In the genomic region with DNA sequence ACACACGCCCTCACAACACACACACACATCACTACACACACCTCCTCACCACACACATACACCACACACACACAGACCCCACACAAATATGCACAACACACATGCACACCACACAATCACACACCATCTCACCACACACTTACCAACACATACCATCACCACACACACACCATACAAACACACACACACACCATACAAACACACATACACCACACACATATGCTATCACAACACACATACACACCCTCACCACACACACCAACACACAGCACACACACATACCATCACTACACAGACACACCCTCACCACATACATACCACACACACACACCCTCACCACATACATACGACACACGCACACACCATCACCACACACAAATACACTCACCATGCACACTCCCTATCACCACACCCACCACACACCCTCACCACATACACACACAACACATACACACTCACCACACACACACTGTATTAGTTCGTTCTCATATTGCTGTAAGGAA, we compare ENCODE assay signal across 18 cellular contexts.
DNase-seq lines count a peak whose midpoint lies in the region; ATAC-seq, FAIRE-seq and TF ChIP-seq lines count a peak whose summit lies in the region.
"Had no signal": no experiment of that assay in that cellular context is flagged by ENCODE, and none has a peak within 500 bp of the region (broad histone marks: within the 10 kb centered on the region; RNA-seq: fewer than 3 reads in every experiment).

No MANE protein-coding gene starts in this region.

- peak overlapping the region; percentile 57 for H3K4ac ChIP-seq in H1 (replicated peaks; ENCODE audit: insufficient read length, low read depth, low read length)
- no peak overlapping the region for H3K4ac ChIP-seq in trophoblast cell (ENCODE audit: low read depth, low read length)

- H2BK12ac ChIP-seq in H1 (ENCODE audit: low read depth, low read length): peak overlapping the region; percentile 18; the same call in 1 of the 2 replicates
- H2BK12ac ChIP-seq in trophoblast cell (ENCODE audit: low read length): no peak overlapping the region

- H2BK20ac ChIP-seq in H1 (ENCODE audit: low read length): no peak overlapping the region

- peaks cover 24% of the 10 kb centered on the region for H3K23me2 ChIP-seq in H1 (ENCODE audit: low read depth, low read length)

- WGBS in H1 (ENCODE audit: extremely low coverage in 1 of 2, insufficient coverage in 1 of 2, insufficient read length in 1 of 2, insufficient replicate concordance in 2 of 2, low coverage in 1 of 2, low lambda C conversion rate in 2 of 2, missing lambda C conversion rate in 1 of 2), 2 experiments: 82 to 100% methylated on average over 3 to 4 of the region's 4 CpGs
- 100% methylated on average over 3 of the region's 4 CpGs for WGBS in trophoblast cell (ENCODE audit: extremely low coverage, insufficient coverage, insufficient read length)

- no peak overlapping the region for H2AFZ ChIP-seq in OCI-LY1 (ENCODE audit: low read length)
- H2AFZ ChIP-seq in H1 (ENCODE audit: low read length): no peak overlapping the region
- H2AFZ ChIP-seq in trophoblast cell (ENCODE audit: insufficient read depth, low read length, poor library complexity): no peak overlapping the region
- H2AFZ ChIP-seq: PC-9 had no signal

- no peak for TF ChIP-seq EP300 in H1 (IDR thresholded peaks at IDR 0.05; ENCODE audit: borderline replicate concordance in 1 of 2, low read depth in 2 of 2, low read length in 2 of 2)

- no peak overlapping the region for H3K4me3 ChIP-seq in HEK293 (ENCODE audit: low read depth, low read length)
- no peak overlapping the region for H3K4me3 ChIP-seq in OCI-LY1 (ENCODE audit: low read depth, low read length, poor library complexity, severe bottlenecking)
- no peak overlapping the region for H3K4me3 ChIP-seq in H1 (ENCODE audit: extremely low read depth in 1 of 4, insufficient read depth in 2 of 4, low read depth in 3 of 4, low read length in 4 of 4)
- peak overlapping the region; percentile 66 for H3K4me3 ChIP-seq in trophoblast cell (ENCODE audit: low read depth, low read length)
- H3K4me3 ChIP-seq: PC-9 had no signal

- no peak for ATAC-seq in GM19455 (IDR thresholded peaks at IDR 0.05; ENCODE audit: unreplicated experiment)

- H4K8ac ChIP-seq in H1 (ENCODE audit: extremely low read depth, insufficient read depth, low read length): no peak overlapping the region
- no peak overlapping the region for H4K8ac ChIP-seq in trophoblast cell (ENCODE audit: low read depth, low read length)

- H3K79me2 ChIP-seq in OCI-LY1 (ENCODE audit: insufficient read depth, low read length): no peaks in the 10 kb centered on the region
- no peaks in the 10 kb centered on the region for H3K79me2 ChIP-seq in H1 (ENCODE audit: control insufficient read depth in 1 of 2, insufficient read depth in 2 of 2, low read length in 2 of 2)
- no peaks in the 10 kb centered on the region for H3K79me2 ChIP-seq in trophoblast cell (ENCODE audit: control insufficient read depth, insufficient read depth, low read length, poor library complexity)

- H4K91ac ChIP-seq in H1 (replicated peaks; ENCODE audit: insufficient read length, low read length): peak overlapping the region; percentile 49
- no peak overlapping the region for H4K91ac ChIP-seq in trophoblast cell (ENCODE audit: low read depth, low read length)

- H3K4me2 ChIP-seq in OCI-LY1 (ENCODE audit: low read length) (no peak overlapping the region), H1 (ENCODE audit: insufficient read depth in 1 of 2, low read depth in 2 of 2, low read length in 2 of 2) (no peak overlapping the region), trophoblast cell (ENCODE audit: low read length) (no peak overlapping the region)
- H3K4me2 ChIP-seq: PC-9 had no signal

- TF ChIP-seq CTCF in HEK293 (tag by site-specific recombination; IDR thresholded peaks at IDR 0.05) (no peak), OCI-LY1 (IDR thresholded peaks at IDR 0.05; ENCODE audit: low read length) (0 out of 2 replicates have a peak, but pooled peaks have one; percentile 1), H1 (IDR thresholded peaks at IDR 0.05; ENCODE audit: control extremely low read depth in 1 of 3, insufficient read depth in 1 of 3, low read depth in 1 of 3, low read length in 3 of 3) (no peak)

- DNase-seq in H1 (ENCODE audit: low read depth in 1 of 2, low spot score in 2 of 2) (no peak), trophoblast cell (no peak), NOMO-1 treated with dmso at 0.1 percent for 144 hours (lab: John Stamatoyannopoulos, UW; ENCODE audit: unreplicated experiment) (no peak), COLO668 (lab: John Stamatoyannopoulos, UW; ENCODE audit: unreplicated experiment) (no peak)
- DNase-seq: ACHN; CD4-positive, alpha-beta T cell; EL; MV-4-11; NCI-H1694 treated with DMSO at 0.1 percent for 48 hours; NCI-H2107; NCI-H2227 treated with DMSO at 0.1 percent for 48 hours; NCI-H510A treated with DMSO at 0.1 percent for 48 hours; NCI-H774; PC-9; SIG-M5 had no signal

- peak overlapping the region; percentile 99 for H3K56ac ChIP-seq in H1 (replicated peaks; ENCODE audit: insufficient read length, low read depth, low read length)

- no peak for TF ChIP-seq POLR2A in H1 (IDR thresholded peaks at IDR 0.05; ENCODE audit: control extremely low read depth in 1 of 2, low read depth in 2 of 2, low read length in 2 of 2)

- H2BK120ac ChIP-seq in H1 (replicated peaks; ENCODE audit: low read depth, low read length) (no peak overlapping the region), trophoblast cell (ENCODE audit: insufficient read depth, low read length, poor library complexity) (no peak overlapping the region)

- H3K36me3 ChIP-seq in HEK293 (ENCODE audit: control insufficient read depth in 2 of 2, insufficient read depth in 1 of 2, low read length in 2 of 2): no peaks in the 10 kb centered on the region
- H3K36me3 ChIP-seq in OCI-LY1 (ENCODE audit: insufficient read depth, low read length): no peaks in the 10 kb centered on the region
- no peaks in the 10 kb centered on the region; a peak in 2 of 8 replicates for H3K36me3 ChIP-seq in H1 (ENCODE audit: control insufficient read depth in 2 of 4, insufficient read depth in 4 of 4, low read length in 3 of 4)
- peaks cover 0 to 2% of the 10 kb centered on the region in 2 experiments for H3K36me3 ChIP-seq in trophoblast cell (ENCODE audit: control insufficient read depth in 1 of 2, insufficient read depth in 2 of 2, low read length in 2 of 2)

- H2AK5ac ChIP-seq in H1 (ENCODE audit: low read depth, low read length) (peak overlapping the region; percentile 58; the same call in 1 of the 2 replicates), trophoblast cell (ENCODE audit: low read length) (no peak overlapping the region)

- TF ChIP-seq RAD21 in H1 (IDR thresholded peaks at IDR 0.05 in 1 of 2, conservative IDR thresholded peaks at IDR 0.05 in 1 of 2; ENCODE audit: low read depth in 2 of 2, low read length in 2 of 2): no peak

- H4K5ac ChIP-seq in H1 (ENCODE audit: insufficient read length, low read depth, low read length): no peak overlapping the region

- H4K12ac ChIP-seq in trophoblast cell (ENCODE audit: low read depth, low read length): no peak overlapping the region

- H3K14ac ChIP-seq in H1 (ENCODE audit: insufficient read length) (no peak overlapping the region), trophoblast cell (ENCODE audit: low read length) (no peak overlapping the region)

- H3K9me2 ChIP-seq in OCI-LY1 (ENCODE audit: low read depth, low read length): no peaks in the 10 kb centered on the region

- H3K9me3 ChIP-seq in HEK293 (ENCODE audit: control insufficient read depth, insufficient read depth, low read depth, low read length) (no peaks in the 10 kb centered on the region), OCI-LY1 (ENCODE audit: low read length) (no peaks in the 10 kb centered on the region), H1 (ENCODE audit: insufficient read depth in 2 of 2, low read depth in 1 of 2, low read length in 1 of 2) (peaks cover 10 to 15% of the 10 kb centered on the region in 2 experiments; a peak in 2 of 4 replicates), trophoblast cell (ENCODE audit: insufficient read depth, low read depth, low read length) (peaks cover 13% of the 10 kb centered on the region)

- no peaks in the 10 kb centered on the region for H3K27me3 ChIP-seq in OCI-LY1 (ENCODE audit: insufficient read depth, low read length)
- H3K27me3 ChIP-seq in H1 (replicated peaks in 1 of 4; ENCODE audit: control insufficient read depth in 3 of 4, extremely low read depth in 1 of 4, insufficient read depth in 3 of 4, low read length in 3 of 4): peaks cover 0 to 9% (median 5%) of the 10 kb centered on the region in 4 experiments; a peak in 6 of 7 replicates
- no peaks in the 10 kb centered on the region for H3K27me3 ChIP-seq in trophoblast cell (ENCODE audit: insufficient read depth, low read length)

- H3K79me1 ChIP-seq in H1 (ENCODE audit: low read depth, low read length): peaks cover 2% of the 10 kb centered on the region; the same call in 1 of the 2 replicates
- no peaks in the 10 kb centered on the region for H3K79me1 ChIP-seq in trophoblast cell (ENCODE audit: low read length)

- peak overlapping the region; percentile 93 for H2BK15ac ChIP-seq in H1 (ENCODE audit: low read length)

- H3K18ac ChIP-seq in H1 (ENCODE audit: extremely low read depth, low read length): no peak overlapping the region
- H3K18ac ChIP-seq in trophoblast cell (ENCODE audit: low read length): no peak overlapping the region

- no peaks in the 10 kb centered on the region for H3K4me1 ChIP-seq in HEK293 (ENCODE audit: control insufficient read depth, insufficient read depth, low read length)
- no peaks in the 10 kb centered on the region for H3K4me1 ChIP-seq in OCI-LY1 (ENCODE audit: insufficient read depth, low read length, severe bottlenecking)
- H3K4me1 ChIP-seq in H1 (replicated peaks in 1 of 4; ENCODE audit: control insufficient read depth in 3 of 4, insufficient read depth in 4 of 4, low read length in 3 of 4): peaks cover 0 to 10% (median 1%) of the 10 kb centered on the region in 4 experiments; a peak in 4 of 7 replicates
- H3K4me1 ChIP-seq in trophoblast cell (ENCODE audit: control insufficient read depth in 1 of 2, insufficient read depth in 2 of 2, low read length in 2 of 2): peaks cover 0 to 4% of the 10 kb centered on the region in 2 experiments

- no peak for FAIRE-seq in H1 (lab: Jason Lieb, UNC)

- H4K20me1 ChIP-seq in OCI-LY1 (ENCODE audit: insufficient read depth, low read length) (no peaks in the 10 kb centered on the region), H1 (replicated peaks in 1 of 2; ENCODE audit: control insufficient read depth in 1 of 2, insufficient read depth in 2 of 2, low read length in 2 of 2) (peaks cover 0 to 15% of the 10 kb centered on the region in 2 experiments)

- H3F3A ChIP-seq in OCI-LY1 (ENCODE audit: insufficient read depth, low read length): no peaks in the 10 kb centered on the region

- H3K23ac ChIP-seq in H1 (ENCODE audit: insufficient read length): no peak overlapping the region
- peak overlapping the region; percentile 89 for H3K23ac ChIP-seq in trophoblast cell (ENCODE audit: low read length)

- no peak overlapping the region for H3K27ac ChIP-seq in HEK293 (ENCODE audit: extremely low read depth, low read depth, low read length)
- H3K27ac ChIP-seq in OCI-LY1 (ENCODE audit: low read depth, low read length, poor library complexity, severe bottlenecking): no peak overlapping the region
- H3K27ac ChIP-seq in H1 (ENCODE audit: low read depth, low read length): no peak overlapping the region
- no peak overlapping the region for H3K27ac ChIP-seq in trophoblast cell (ENCODE audit: low read depth, low read length)
- H3K27ac ChIP-seq: PC-9 had no signal

- H3K9ac ChIP-seq in OCI-LY1 (ENCODE audit: low read length) (no peak overlapping the region), H1 (replicated peaks in 1 of 4; ENCODE audit: extremely low read depth in 1 of 4, low read depth in 3 of 4, low read length in 3 of 4) (peak overlapping the region in 1 of 4 experiments; percentile 23; a peak in 2 of 7 replicates), trophoblast cell (ENCODE audit: low read length) (no peak overlapping the region)

- H2BK5ac ChIP-seq in H1 (ENCODE audit: low read depth, low read length): no peak overlapping the region
- H2BK5ac ChIP-seq in trophoblast cell (ENCODE audit: low read depth, low read length, poor library complexity): no peak overlapping the region

- CTCF ChIA-PET in HEK293 (lab: Yijun Ruan, JAX): no interaction called here
- CTCF ChIA-PET in H1 (lab: Charles Lee; ENCODE audit: partially characterized antibody): no interaction called here

- POLR2A ChIA-PET in HEK293 (lab: Yijun Ruan, JAX): no interaction called here
- POLR2A ChIA-PET in H1 (lab: Charles Lee; ENCODE audit: partially characterized antibody): no interaction called here
